9 cellular contexts compared by ENCODE assay signal in the genomic region with DNA sequence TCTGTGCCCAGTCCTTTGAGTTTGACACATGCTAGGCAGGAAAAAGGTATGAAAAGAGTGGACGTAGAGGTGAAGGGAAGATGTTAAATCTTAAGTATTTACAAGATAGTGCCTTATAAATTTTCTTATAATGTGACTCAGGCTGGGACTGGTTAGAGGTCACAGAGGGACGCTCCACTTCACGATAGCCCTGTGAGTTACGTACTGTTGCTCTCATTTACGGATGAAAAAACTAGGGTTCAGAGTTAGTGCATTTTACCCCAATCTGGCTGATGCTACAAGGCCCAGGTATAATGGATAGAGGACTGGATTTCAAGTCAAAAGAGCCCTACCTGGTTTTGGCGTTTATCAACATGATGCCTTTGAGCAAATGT. TPM values are rescaled to one million over a fixed set of nuclear protein-coding genes. Genes with fewer than 3 reads are reported as not detected.
DNase-seq lines count a peak whose midpoint lies in the region; ATAC-seq and TF ChIP-seq lines count a peak whose summit lies in the region.
"Had no signal": no experiment of that assay in that cellular context is flagged by ENCODE, and none has a peak within 500 bp of the region (broad histone marks: within the 10 kb centered on the region; RNA-seq: fewer than 3 reads in every experiment).

No MANE protein-coding gene starts in this region.

- no peaks in the 10 kb centered on the region for H3K9me3 ChIP-seq in subcutaneous abdominal adipose tissue (ENCODE audit: control insufficient read depth in 5 of 5, low read length in 5 of 5)

- H3K27ac Mint-ChIP-seq in activated naive CD4-positive, alpha-beta T cell treated with anti-CD3 and anti-CD28 coated beads for 36 hours = no peak overlapping the region
- no peak overlapping the region for H3K27ac Mint-ChIP-seq in activated naive CD4-positive, alpha-beta T cell treated with anti-CD3 and anti-CD28 coated beads, Interleukin-2, amount 50 U/mL, for 72 hours
- H3K27ac Mint-ChIP-seq in activated B cell treated with CpG ODN at 0.5 μM for 24 hours (peak overlapping the region; percentile 83), glutamatergic neuron (ENCODE audit: unreplicated experiment) (peak overlapping the region; percentile 94)

- CTCF ChIA-PET in activated naive CD4-positive, alpha-beta T cell treated with anti-CD3 and anti-CD28 coated beads for 36 hours (lab: Charles Lee) = interaction anchor here (0.7 to 0.9 kb wide), 2 partner anchors 13 to 52 kb away, joined by 3 read pairs; no protein-coding TSS in a partner anchor
- CTCF ChIA-PET in activated B cell treated with CpG ODN at 0.5 μM for 24 hours (lab: Charles Lee) = interaction anchor here (1.6 kb wide), 1 partner anchor 112 kb away, joined by 5 read pairs; no protein-coding TSS in a partner anchor

- no peaks in the 10 kb centered on the region for H3K27me3 ChIP-seq in subcutaneous abdominal adipose tissue (ENCODE audit: control insufficient read depth in 5 of 5, insufficient read depth in 4 of 5, low read length in 5 of 5)

- H3K4me1 ChIP-seq in subcutaneous abdominal adipose tissue (ENCODE audit: control insufficient read depth in 5 of 5, insufficient read depth in 5 of 5, low read length in 5 of 5) = peaks cover 0 to 24% (median 22%) of the 10 kb centered on the region in 5 donors

- H3K27ac ChIP-seq in subcutaneous abdominal adipose tissue (ENCODE audit: low read depth, low read length) = no peak overlapping the region

- no peak for DNase-seq in activated naive CD4-positive, alpha-beta T cell treated with anti-CD3 and anti-CD28 coated beads for 36 hours
- no peak for DNase-seq in activated naive CD4-positive, alpha-beta T cell treated with anti-CD3 and anti-CD28 coated beads, Interleukin-2, amount 50 U/mL, for 72 hours (ENCODE audit: low spot score in 2 of 2)
- no peak for DNase-seq in activated B cell treated with CpG ODN at 0.5 μM for 24 hours
- no peak for DNase-seq in glutamatergic neuron
- DNase-seq in Ammon's horn (ENCODE audit: low spot score) = no peak
- no peak for DNase-seq in hypothalamus (lab: John Stamatoyannopoulos, UW)
- DNase-seq: NCI-H226 had no signal

- ATAC-seq in activated naive CD4-positive, alpha-beta T cell treated with anti-CD3 and anti-CD28 coated beads, Interleukin-2, amount 50 U/mL, for 72 hours = no peak
- ATAC-seq in activated B cell treated with CpG ODN at 0.5 μM for 24 hours (ENCODE audit: low read depth) = no peak
- no peak for ATAC-seq in GM19455 (IDR thresholded peaks at IDR 0.05; ENCODE audit: unreplicated experiment)

- H3K4me3 Mint-ChIP-seq in activated naive CD4-positive, alpha-beta T cell treated with anti-CD3 and anti-CD28 coated beads for 36 hours = peak overlapping the region; percentile 50
- H3K4me3 Mint-ChIP-seq in activated B cell treated with CpG ODN at 0.5 μM for 24 hours = no peak overlapping the region
- peak overlapping the region; percentile 93 for H3K4me3 Mint-ChIP-seq in glutamatergic neuron (ENCODE audit: unreplicated experiment)

- H3K36me3 ChIP-seq in subcutaneous abdominal adipose tissue (ENCODE audit: control insufficient read depth in 5 of 5, insufficient read depth in 5 of 5, low read length in 5 of 5) = no peaks in the 10 kb centered on the region

- H3K4me3 ChIP-seq in subcutaneous abdominal adipose tissue (ENCODE audit: low read depth in 1 of 5, low read length in 5 of 5) = peak overlapping the region in 4 of 5 donors; percentile 59 to 93 (median 88)

- no peaks in the 10 kb centered on the region for H3K36me3 Mint-ChIP-seq in activated naive CD4-positive, alpha-beta T cell treated with anti-CD3 and anti-CD28 coated beads for 36 hours (ENCODE audit: low read depth)
- no peaks in the 10 kb centered on the region for H3K36me3 Mint-ChIP-seq in activated naive CD4-positive, alpha-beta T cell treated with anti-CD3 and anti-CD28 coated beads, Interleukin-2, amount 50 U/mL, for 72 hours
- H3K36me3 Mint-ChIP-seq in activated B cell treated with CpG ODN at 0.5 μM for 24 hours (ENCODE audit: low read depth) (peaks cover 2% of the 10 kb centered on the region), glutamatergic neuron (ENCODE audit: unreplicated experiment) (no peaks in the 10 kb centered on the region)

- POLR2A ChIA-PET in activated B cell treated with CpG ODN at 0.5 μM for 24 hours (lab: Charles Lee) = interaction anchor here (1.1 to 3.0 kb wide), 11 partner anchors 13 to 187 kb away, joined by 3 to 163 read pairs (median 21); a partner anchor contains a TSS

- H3K27me3 Mint-ChIP-seq in activated naive CD4-positive, alpha-beta T cell treated with anti-CD3 and anti-CD28 coated beads for 36 hours (ENCODE audit: low read depth) = no peaks in the 10 kb centered on the region
- no peaks in the 10 kb centered on the region for H3K27me3 Mint-ChIP-seq in activated B cell treated with CpG ODN at 0.5 μM for 24 hours
- H3K27me3 Mint-ChIP-seq in glutamatergic neuron (ENCODE audit: unreplicated experiment) = peaks cover 2% of the 10 kb centered on the region

- intact Hi-C loops in activated naive CD4-positive, alpha-beta T cell treated with anti-CD3 and anti-CD28 coated beads for 36 hours (cut with micrococcal nuclease) = loop anchor here (5.0 kb wide), 3 partner anchors 133 to 1587 kb away; a partner anchor contains a TSS
- intact Hi-C loops in activated B cell treated with CpG ODN at 0.5 μM for 24 hours (cut with micrococcal nuclease) = loop anchor here (10.0 kb wide), 3 partner anchors 189 to 771 kb away; a partner anchor contains a TSS

- no peak for TF ChIP-seq CTCF in activated B cell treated with CpG ODN at 0.5 μM for 24 hours (IDR thresholded peaks at IDR 0.05)
- TF ChIP-seq CTCF in glutamatergic neuron (IDR thresholded peaks at IDR 0.05; ENCODE audit: partially characterized antibody, unreplicated experiment) = no peak

- no peaks in the 10 kb centered on the region for H3K9me3 Mint-ChIP-seq in activated naive CD4-positive, alpha-beta T cell treated with anti-CD3 and anti-CD28 coated beads for 36 hours
- H3K9me3 Mint-ChIP-seq in activated naive CD4-positive, alpha-beta T cell treated with anti-CD3 and anti-CD28 coated beads, Interleukin-2, amount 50 U/mL, for 72 hours = no peaks in the 10 kb centered on the region
- H3K9me3 Mint-ChIP-seq in activated B cell treated with CpG ODN at 0.5 μM for 24 hours (no peaks in the 10 kb centered on the region), glutamatergic neuron (ENCODE audit: unreplicated experiment) (peaks cover 3% of the 10 kb centered on the region)

- peak overlapping the region in 4 of 5 donors; percentile 77 to 84 (median 80) for H3K9ac ChIP-seq in subcutaneous abdominal adipose tissue (ENCODE audit: low read length in 5 of 5)

- H3K4me1 Mint-ChIP-seq in activated naive CD4-positive, alpha-beta T cell treated with anti-CD3 and anti-CD28 coated beads for 36 hours (ENCODE audit: low read depth) = peaks cover 21% of the 10 kb centered on the region
- H3K4me1 Mint-ChIP-seq in activated B cell treated with CpG ODN at 0.5 μM for 24 hours (peaks cover 28% of the 10 kb centered on the region), glutamatergic neuron (ENCODE audit: low read depth, unreplicated experiment) (peaks cover 3% of the 10 kb centered on the region)

RNA-seq across cellular contexts. Expression of a gene that starts 1.4 kb away (rescaled TPM):
- 10 to 100 TPM; 48.1 to 51.2 TPM for total RNA-seq in activated naive CD4-positive, alpha-beta T cell treated with anti-CD3 and anti-CD28 coated beads for 36 hours
- total RNA-seq in activated naive CD4-positive, alpha-beta T cell treated with anti-CD3 and anti-CD28 coated beads, Interleukin-2, amount 50 U/mL, for 72 hours = 100 to 1,000 TPM in 1 of 2 donors, 10 to 100 TPM in 1; 81.0 to 111 TPM
- 143 and 158 TPM in 2 replicates for total RNA-seq in activated B cell treated with CpG ODN at 0.5 μM for 24 hours
- 70.8 TPM for total RNA-seq in glutamatergic neuron (ENCODE audit: unreplicated experiment)

RNA-seq across cellular contexts. Expression of a gene that starts 47.9 kb away (rescaled TPM):
- 10 to 100 TPM; 20.4 to 20.6 TPM for total RNA-seq in activated naive CD4-positive, alpha-beta T cell treated with anti-CD3 and anti-CD28 coated beads for 36 hours
- total RNA-seq in activated naive CD4-positive, alpha-beta T cell treated with anti-CD3 and anti-CD28 coated beads, Interleukin-2, amount 50 U/mL, for 72 hours = 10 to 100 TPM; 13.8 to 23.0 TPM
- total RNA-seq in activated B cell treated with CpG ODN at 0.5 μM for 24 hours = 20.9 and 22.4 TPM in 2 replicates
- total RNA-seq in glutamatergic neuron (ENCODE audit: unreplicated experiment) = 3.5 TPM

Comparison
In these comparisons a context has a peak if more than half of its experiments do, and no peak if none do; other contexts are left out.
1. H3K27ac Mint-ChIP-seq: peak in activated B cell treated with CpG ODN at 0.5 μM for 24 hours (single experiment) and glutamatergic neuron (single experiment); none in activated naive CD4-positive, alpha-beta T cell treated with anti-CD3 and anti-CD28 coated beads for 36 hours (single experiment) and activated naive CD4-positive, alpha-beta T cell treated with anti-CD3 and anti-CD28 coated beads, Interleukin-2, amount 50 U/mL, for 72 hours (0 of 2).